Comparison of ENCODE assay signal across 20 cellular contexts in genomic region chr4:121236353-121237068, GRCh38.
A peak's percentile ranks its signal among the peaks of the same experiment; 100 is the strongest.
DNase-seq lines count a peak whose midpoint lies in the region; ATAC-seq lines count a peak whose summit lies in the region.
"Had no signal": no experiment of that assay in that cellular context is flagged by ENCODE, and none has a peak within 500 bp of the region (broad histone marks: within the 10 kb centered on the region; RNA-seq: fewer than 3 reads in every experiment).

No MANE protein-coding gene starts in this region.

- H3K9me3 ChIP-seq in BLaER1 treated with 17β-estradiol and CSF1 and Interleukin-3, amounts not matched to agents 10 nM and 100 nM (replicated peaks in 1 of 11): peaks cover 0 to 10% (median 4%) of the 10 kb centered on the region in 11 experiments; a peak in 6 of 22 replicates
- no peaks in the 10 kb centered on the region for H3K9me3 ChIP-seq in mesenchymal stem cell (ENCODE audit: control insufficient read depth, low read length)
- H3K9me3 ChIP-seq: Caco-2 had no signal

- WGBS in mesenchymal stem cell: 95% methylated on average over 6 of the region's 6 CpGs

- no peak overlapping the region for H2BK120ac ChIP-seq in mesenchymal stem cell (ENCODE audit: low read depth, low read length)

- no peaks in the 10 kb centered on the region for H3K36me3 Mint-ChIP-seq in activated T-cell treated with anti-CD3 and anti-CD28 coated beads, Interleukin-2, amount 50 U/mL, for 4 hours (ENCODE audit: insufficient read depth)
- H3K36me3 Mint-ChIP-seq: CD4-positive, CD25-positive, alpha-beta regulatory T cell; IgD-negative memory B cell had no signal

- H3K4me2 ChIP-seq in BLaER1 treated with 17β-estradiol and CSF1 and Interleukin-3, amounts not matched to agents 10 nM and 100 nM: peak overlapping the region in 7 of 11 experiments; percentile 5 to 49 (median 28); a peak in 11 of 22 replicates
- H3K4me2 ChIP-seq in mesenchymal stem cell (ENCODE audit: low read length, poor library complexity, severe bottlenecking): no peak overlapping the region

- no peak for DNase-seq in mesenchymal stem cell
- no peak for DNase-seq in NOMO-1 (lab: John Stamatoyannopoulos, UW; ENCODE audit: unreplicated experiment in 2 of 2)
- DNase-seq in midbrain (lab: John Stamatoyannopoulos, UW): no peak
- DNase-seq in activated T-cell treated with anti-CD3 and anti-CD28 coated beads, Interleukin-2, amount 50 U/mL, for 4 hours: no peak
- DNase-seq: 8988T; C1 segment of cervical spinal cord; Caco-2; CD4-positive, CD25-positive, alpha-beta regulatory T cell; GDM1; GOT3; H7; Karpas-422; KBM-7 had no signal

- H3K9me3 Mint-ChIP-seq in activated T-cell treated with anti-CD3 and anti-CD28 coated beads, Interleukin-2, amount 50 U/mL, for 4 hours: no peaks in the 10 kb centered on the region

- H3K4me1 ChIP-seq in BLaER1 treated with 17β-estradiol and CSF1 and Interleukin-3, amounts not matched to agents 10 nM and 100 nM: peaks cover 0 to 23% (median 10%) of the 10 kb centered on the region in 10 experiments; a peak in 10 of 20 replicates
- H3K4me1 ChIP-seq in mesenchymal stem cell (ENCODE audit: control insufficient read depth, insufficient read depth, low read depth, low read length): peaks cover 12% of the 10 kb centered on the region

- no peak overlapping the region for H3K4ac ChIP-seq in mesenchymal stem cell (ENCODE audit: low read depth in 1 of 2, low read length in 2 of 2)

- H2AK5ac ChIP-seq in mesenchymal stem cell (ENCODE audit: low read length, severe bottlenecking): peak overlapping the region; percentile 78

- no peaks in the 10 kb centered on the region for H3K36me3 ChIP-seq in BLaER1 treated with 17β-estradiol and CSF1 and Interleukin-3, amounts not matched to agents 10 nM and 100 nM
- no peaks in the 10 kb centered on the region for H3K36me3 ChIP-seq in mesenchymal stem cell (ENCODE audit: control insufficient read depth in 1 of 2, insufficient read depth in 2 of 2, low read depth in 1 of 2, low read length in 2 of 2)

- H4K8ac ChIP-seq in mesenchymal stem cell (ENCODE audit: low read length): no peak overlapping the region

- no peaks in the 10 kb centered on the region for H4K20me1 ChIP-seq in BLaER1 treated with 17β-estradiol and CSF1 and Interleukin-3, amounts not matched to agents 10 nM and 100 nM

- no peak overlapping the region for H3K23ac ChIP-seq in mesenchymal stem cell (ENCODE audit: low read length in 2 of 2)

- no peak overlapping the region for H3K27ac ChIP-seq in BLaER1 treated with 17β-estradiol and CSF1 and Interleukin-3, amounts not matched to agents 10 nM and 100 nM
- peak overlapping the region; percentile 79 for H3K27ac ChIP-seq in mesenchymal stem cell (ENCODE audit: low read length, poor library complexity, severe bottlenecking)

- peak overlapping the region in 1 of 2 experiments; percentile 13 for H3K14ac ChIP-seq in mesenchymal stem cell (ENCODE audit: low read length in 2 of 2)

- peak overlapping the region; percentile 24 for H2BK5ac ChIP-seq in mesenchymal stem cell (ENCODE audit: low read depth, low read length, poor library complexity, severe bottlenecking)

- H3K4me3 ChIP-seq in BLaER1 treated with 17β-estradiol and CSF1 and Interleukin-3, amounts not matched to agents 10 nM and 100 nM: no peak overlapping the region
- no peak overlapping the region for H3K4me3 ChIP-seq in mesenchymal stem cell (ENCODE audit: insufficient read depth in 1 of 2, low read depth in 1 of 2, low read length in 2 of 2)

- H2BK15ac ChIP-seq in mesenchymal stem cell (ENCODE audit: low read depth, poor library complexity, severe bottlenecking): no peak overlapping the region

- H3K27me3 Mint-ChIP-seq in activated T-cell treated with anti-CD3 and anti-CD28 coated beads, Interleukin-2, amount 50 U/mL, for 4 hours (ENCODE audit: low read depth): no peaks in the 10 kb centered on the region
- H3K27me3 Mint-ChIP-seq: CD4-positive, CD25-positive, alpha-beta regulatory T cell; IgD-negative memory B cell had no signal

- no peak overlapping the region for H3K18ac ChIP-seq in mesenchymal stem cell (ENCODE audit: low read depth in 1 of 2, low read length in 2 of 2)

- no peak overlapping the region for H2AFZ ChIP-seq in mesenchymal stem cell (ENCODE audit: low read depth, low read length)

- ATAC-seq in GM21529 (IDR thresholded peaks at IDR 0.05; ENCODE audit: unreplicated experiment) (peak; percentile 46), HG02852 (IDR thresholded peaks at IDR 0.05; ENCODE audit: unreplicated experiment) (peak; percentile 61), HG03025 (IDR thresholded peaks at IDR 0.05; ENCODE audit: low FRiP score, unreplicated experiment) (no peak)
- no peak for ATAC-seq in activated T-cell treated with anti-CD3 and anti-CD28 coated beads, Interleukin-2, amount 50 U/mL, for 4 hours
- ATAC-seq: HCT116, HepG2 had no signal

- no peak overlapping the region for H2BK12ac ChIP-seq in mesenchymal stem cell (ENCODE audit: low read length in 2 of 2)

- H3K4me3 Mint-ChIP-seq in activated T-cell treated with anti-CD3 and anti-CD28 coated beads, Interleukin-2, amount 50 U/mL, for 4 hours: no peak overlapping the region
- H3K4me3 Mint-ChIP-seq: CD4-positive, CD25-positive, alpha-beta regulatory T cell; IgD-negative memory B cell had no signal

- no peaks in the 10 kb centered on the region for H3K27me3 ChIP-seq in BLaER1 treated with 17β-estradiol and CSF1 and Interleukin-3, amounts not matched to agents 10 nM and 100 nM
- peaks cover 0 to 3% of the 10 kb centered on the region in 2 experiments for H3K27me3 ChIP-seq in mesenchymal stem cell (ENCODE audit: control insufficient read depth in 1 of 2, insufficient read depth in 1 of 2, low read length in 2 of 2)

- H4K91ac ChIP-seq in mesenchymal stem cell (ENCODE audit: low read length): no peak overlapping the region

- H3K4me1 Mint-ChIP-seq in activated T-cell treated with anti-CD3 and anti-CD28 coated beads, Interleukin-2, amount 50 U/mL, for 4 hours (ENCODE audit: low read depth): peaks cover 11% of the 10 kb centered on the region

- H3K9ac ChIP-seq in BLaER1 treated with 17β-estradiol and CSF1 and Interleukin-3, amounts not matched to agents 10 nM and 100 nM: no peak overlapping the region
- H3K9ac ChIP-seq in mesenchymal stem cell (ENCODE audit: low read length): no peak overlapping the region

- H3K79me1 ChIP-seq in mesenchymal stem cell (replicated peaks; ENCODE audit: low read length, poor library complexity, severe bottlenecking): no peaks in the 10 kb centered on the region

Comparison
In these comparisons a context has a peak if more than half of its experiments do, and no peak if none do; other contexts are left out.
1. ATAC-seq: peak in GM21529 (single experiment) and HG02852 (single experiment); none in HG03025 (single experiment) and activated T-cell treated with anti-CD3 and anti-CD28 coated beads, Interleukin-2, amount 50 U/mL, for 4 hours (0 of 2).